8 cellular contexts compared by ENCODE assay signal in genomic region chr11:33692013-33692504, GRCh38. TPM values are rescaled to one million over a fixed set of nuclear protein-coding genes. Genes with fewer than 3 reads are reported as not detected.
DNase-seq lines count a peak whose midpoint lies in the region; ATAC-seq and TF ChIP-seq lines count a peak whose summit lies in the region.

No MANE protein-coding gene starts in this region.

- DNase-seq in GM03348 (ENCODE audit: low spot score) (peak; percentile 69), RWPE1 (ENCODE audit: low spot score) (peak; percentile 75), fibroblast of pulmonary artery (ENCODE audit: low read depth) (peak; percentile 99), occipital lobe (lab: John Stamatoyannopoulos, UW) (peak; percentile 75), cerebellar nuclear complex (lab: John Stamatoyannopoulos, UW) (no peak), NCI-H526 (lab: John Stamatoyannopoulos, UW) (no peak)

- CTCF ChIA-PET in RWPE1 (lab: Yijun Ruan, JAX), result interaction anchor here (0.5 to 0.9 kb wide), 3 partner anchors 23 to 666 kb away, joined by 3 to 4 read pairs (median 3); partner anchors contain the start of gene ABTB2

- peak overlapping the region; percentile 38 for H3K4me3 ChIP-seq in fibroblast of pulmonary artery (replicated peaks; ENCODE audit: low read depth, low read length)

- TF ChIP-seq CTCF in RWPE1 (conservative IDR thresholded peaks at IDR 0.05; ENCODE audit: low read depth) (no peak), fibroblast of pulmonary artery (IDR thresholded peaks at IDR 0.05; ENCODE audit: low read length, missing control alignments) (no peak)

- POLR2A ChIA-PET in RWPE1 (lab: Yijun Ruan, JAX; ENCODE audit: low non-redundant PET), result no interaction called here

- ATAC-seq in GM21619 (IDR thresholded peaks at IDR 0.05; ENCODE audit: unreplicated experiment) (no peak), GM18858 (IDR thresholded peaks at IDR 0.05; ENCODE audit: unreplicated experiment) (no peak)

- H3K27ac ChIP-seq in RWPE1, result peak overlapping the region; percentile 97

RNA-seq across cellular contexts. Expression of gene C11orf91, which starts 8.6 kb away (rescaled TPM):
- not detected for total RNA-seq in occipital lobe

RNA-seq across cellular contexts. Expression of gene CD59, which starts 44.2 kb away (rescaled TPM):
- 42.7 TPM for total RNA-seq in occipital lobe

Comparison
In these comparisons a context has a peak if more than half of its experiments do, and no peak if none do; other contexts are left out.
1. DNase-seq: peak in GM03348 (single experiment), RWPE1 (single experiment), fibroblast of pulmonary artery (single experiment) and occipital lobe (single experiment); none in cerebellar nuclear complex (0 of 2) and NCI-H526 (0 of 2).